8 cellular contexts compared by ENCODE assay signal in the genomic region with DNA sequence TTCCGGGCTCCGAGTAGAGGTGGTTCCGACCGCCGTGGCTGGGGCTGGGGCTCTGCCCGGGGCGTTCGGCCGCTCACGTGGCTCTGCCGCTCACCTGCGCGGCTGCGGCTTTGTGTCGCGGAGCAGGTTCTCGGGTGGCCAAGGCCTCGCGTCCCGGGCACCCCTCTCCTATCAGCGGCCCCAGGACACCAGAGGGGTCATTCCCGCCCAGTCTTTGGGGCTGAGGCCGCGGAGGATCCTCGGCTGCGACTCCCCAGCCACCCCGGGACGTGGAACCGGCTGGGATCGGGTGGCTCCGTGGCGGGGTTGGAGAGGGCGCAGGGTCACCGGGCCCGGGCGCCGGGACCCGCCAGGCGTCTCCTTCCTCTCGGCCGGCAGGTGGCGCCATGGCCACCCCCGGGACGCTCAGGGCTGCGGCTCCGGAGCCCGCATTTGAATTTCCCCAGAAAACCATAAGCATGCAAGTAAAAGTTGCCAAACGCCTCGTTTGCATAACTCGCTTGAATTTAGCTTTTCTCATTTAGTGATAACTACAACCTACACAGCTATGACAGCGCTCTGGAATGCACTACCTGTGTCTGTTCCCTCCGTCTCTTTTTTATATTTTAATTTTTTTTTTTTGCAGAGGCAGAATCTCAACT. TPM values are rescaled to one million over a fixed set of nuclear protein-coding genes. Genes with fewer than 3 reads are reported as not detected.
DNase-seq lines count a peak whose midpoint lies in the region; ATAC-seq and TF ChIP-seq lines count a peak whose summit lies in the region.

No MANE protein-coding gene starts in this region.

- DNase-seq in ELR (ENCODE audit: low read depth) (peak; percentile 54), RKO (ENCODE audit: low spot score) (peak; percentile 68), germinal center (ENCODE audit: low spot score) (peak; percentile 87), omental fat pad (ENCODE audit: low spot score) (peak; percentile 25), superior temporal gyrus (ENCODE audit: extremely low spot score) (peak; percentile 78)
- peak; percentile 35 to 64 (median 42) for DNase-seq in activated naive CD4-positive, alpha-beta T cell (lab: John Stamatoyannopoulos, UW)

- peak in 1 of 3 donors; percentile 48 for TF ChIP-seq CTCF in omental fat pad (IDR thresholded peaks at IDR 0.05)

- ATAC-seq in HG02943 (IDR thresholded peaks at IDR 0.05; ENCODE audit: low read depth, unreplicated experiment) = peak; percentile 57
- peak; percentile 81 for ATAC-seq in omental fat pad (ENCODE audit: low FRiP score)
- ATAC-seq in GM19035 (IDR thresholded peaks at IDR 0.05; ENCODE audit: unreplicated experiment) = no peak

RNA-seq across cellular contexts. Expression of gene COL26A1, which starts 1.2 kb away (rescaled TPM):
- under 1 TPM in 1 of 4 donors, not detected in 3; 0.37 TPM for total RNA-seq in omental fat pad

RNA-seq across cellular contexts. Expression of gene IFT22, which starts 42.2 kb away (rescaled TPM):
- 10 to 100 TPM in 2 of 4 donors, 1 to 10 TPM in 2; 8.4 to 21.4 (median 12.6) TPM for total RNA-seq in omental fat pad

Comparison
In these comparisons a context has a peak if more than half of its experiments do, and no peak if none do; other contexts are left out.
1. DNase-seq: peak in every context shown above with its lines; median percentile 87 in germinal center; 78 in superior temporal gyrus; 68 in RKO; 54 in ELR; 42 in activated naive CD4-positive, alpha-beta T cell; 25 in omental fat pad.